8 cellular contexts compared by ENCODE assay signal in the genomic region with DNA sequence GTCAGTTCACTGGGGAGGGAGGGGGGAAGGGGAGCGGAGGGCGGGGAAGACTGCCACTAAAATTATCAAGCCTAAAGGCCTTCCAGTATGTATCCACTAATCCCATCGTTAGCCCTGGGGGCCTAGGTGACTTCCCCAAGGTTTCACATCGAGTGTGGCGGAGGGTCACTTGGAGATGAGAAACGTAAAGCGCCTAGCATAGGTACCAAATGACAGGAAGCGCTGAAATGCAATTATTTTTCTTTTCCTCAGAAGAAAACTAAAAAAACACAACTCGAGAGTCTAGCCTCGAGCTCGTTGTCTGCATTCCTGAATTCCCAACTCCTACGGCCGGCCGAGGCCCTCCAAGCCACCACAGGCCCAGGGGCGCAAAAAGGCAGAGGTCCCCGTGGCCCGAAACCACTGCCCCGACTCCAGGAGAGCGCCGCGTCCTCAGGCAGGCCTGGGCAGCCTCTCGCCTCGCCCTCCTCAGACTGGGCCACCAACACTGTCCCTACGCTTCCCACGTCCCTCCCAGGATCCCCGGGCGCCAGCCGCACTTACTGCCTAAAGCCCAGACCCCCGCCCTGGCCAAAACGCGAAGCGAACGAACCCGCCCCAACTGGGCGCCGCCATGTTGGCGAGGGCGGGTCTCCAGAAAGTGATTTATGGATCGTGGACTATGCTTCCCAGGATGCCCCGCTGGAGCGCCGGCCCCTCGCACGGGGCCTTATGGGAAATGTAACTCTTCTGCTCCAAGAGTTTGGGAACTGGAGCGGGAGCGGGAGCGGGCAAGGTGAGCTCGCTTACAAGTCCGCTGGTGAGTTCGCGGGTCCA. TPM values are rescaled to one million over a fixed set of nuclear protein-coding genes. Genes with fewer than 3 reads are reported as not detected.
DNase-seq lines count a peak whose midpoint lies in the region; ATAC-seq and TF ChIP-seq lines count a peak whose summit lies in the region.

A gene with protein sequence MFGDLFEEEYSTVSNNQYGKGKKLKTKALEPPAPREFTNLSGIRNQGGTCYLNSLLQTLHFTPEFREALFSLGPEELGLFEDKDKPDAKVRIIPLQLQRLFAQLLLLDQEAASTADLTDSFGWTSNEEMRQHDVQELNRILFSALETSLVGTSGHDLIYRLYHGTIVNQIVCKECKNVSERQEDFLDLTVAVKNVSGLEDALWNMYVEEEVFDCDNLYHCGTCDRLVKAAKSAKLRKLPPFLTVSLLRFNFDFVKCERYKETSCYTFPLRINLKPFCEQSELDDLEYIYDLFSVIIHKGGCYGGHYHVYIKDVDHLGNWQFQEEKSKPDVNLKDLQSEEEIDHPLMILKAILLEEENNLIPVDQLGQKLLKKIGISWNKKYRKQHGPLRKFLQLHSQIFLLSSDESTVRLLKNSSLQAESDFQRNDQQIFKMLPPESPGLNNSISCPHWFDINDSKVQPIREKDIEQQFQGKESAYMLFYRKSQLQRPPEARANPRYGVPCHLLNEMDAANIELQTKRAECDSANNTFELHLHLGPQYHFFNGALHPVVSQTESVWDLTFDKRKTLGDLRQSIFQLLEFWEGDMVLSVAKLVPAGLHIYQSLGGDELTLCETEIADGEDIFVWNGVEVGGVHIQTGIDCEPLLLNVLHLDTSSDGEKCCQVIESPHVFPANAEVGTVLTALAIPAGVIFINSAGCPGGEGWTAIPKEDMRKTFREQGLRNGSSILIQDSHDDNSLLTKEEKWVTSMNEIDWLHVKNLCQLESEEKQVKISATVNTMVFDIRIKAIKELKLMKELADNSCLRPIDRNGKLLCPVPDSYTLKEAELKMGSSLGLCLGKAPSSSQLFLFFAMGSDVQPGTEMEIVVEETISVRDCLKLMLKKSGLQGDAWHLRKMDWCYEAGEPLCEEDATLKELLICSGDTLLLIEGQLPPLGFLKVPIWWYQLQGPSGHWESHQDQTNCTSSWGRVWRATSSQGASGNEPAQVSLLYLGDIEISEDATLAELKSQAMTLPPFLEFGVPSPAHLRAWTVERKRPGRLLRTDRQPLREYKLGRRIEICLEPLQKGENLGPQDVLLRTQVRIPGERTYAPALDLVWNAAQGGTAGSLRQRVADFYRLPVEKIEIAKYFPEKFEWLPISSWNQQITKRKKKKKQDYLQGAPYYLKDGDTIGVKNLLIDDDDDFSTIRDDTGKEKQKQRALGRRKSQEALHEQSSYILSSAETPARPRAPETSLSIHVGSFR (minus strand): TSS at position 642 of the 816 bp plus-strand sequence. CDS start 1,228 bp downstream, outside the sequence.

- H3K9me3 Mint-ChIP-seq in natural killer cell: no peaks in the 10 kb centered on the region

- H3K4me3 ChIP-seq in KMS-11 (IDR thresholded peaks at IDR 0.05; ENCODE audit: insufficient read depth, low read depth, low read length) (peak within 1 kb of the TSS; percentile 92), fibroblast of the aortic adventitia (ENCODE audit: low read depth, low read length) (peak within 1 kb of the TSS; percentile 94)

- TF ChIP-seq CTCF in KMS-11 (conservative IDR thresholded peaks at IDR 0.05; ENCODE audit: low read depth, low read length) (no peak), fibroblast of the aortic adventitia (IDR thresholded peaks at IDR 0.05; ENCODE audit: insufficient read depth, low read length) (no peak), natural killer cell (IDR thresholded peaks at IDR 0.05) (no peak)

- no peaks in the 10 kb centered on the region for H3K79me2 ChIP-seq in KMS-11 (ENCODE audit: insufficient read depth, low read depth)

- no peaks in the 10 kb centered on the region for H3K36me3 Mint-ChIP-seq in natural killer cell

- intact Hi-C loops in natural killer cell (cut with micrococcal nuclease): no loop called here

- peaks cover 9 to 17% of the 10 kb centered on the region in 2 donors for H3K4me1 Mint-ChIP-seq in natural killer cell

- peak within 1 kb of the TSS; percentile 90 for H3K27ac ChIP-seq in KMS-11

- peak within 1 kb of the TSS; percentile 86 to 96 for H3K27ac Mint-ChIP-seq in natural killer cell

- H3K27me3 Mint-ChIP-seq in natural killer cell (ENCODE audit: low read depth in 2 of 2): peaks cover 14 to 18% of the 10 kb centered on the region in 2 donors

- peak within 1 kb of the TSS; percentile 66 for H3K4me2 ChIP-seq in KMS-11

- H3K36me3 ChIP-seq in KMS-11 (ENCODE audit: insufficient read depth): no peaks in the 10 kb centered on the region

- peak within 1 kb of the TSS; percentile 99 for H2AFZ ChIP-seq in KMS-11 (ENCODE audit: low read depth)

- H3K27me3 ChIP-seq in KMS-11 (ENCODE audit: insufficient read depth, low read depth): no peaks in the 10 kb centered on the region

- H3K4me3 Mint-ChIP-seq in natural killer cell: peak within 1 kb of the TSS; percentile 96

- DNase-seq in COR-L47 (lab: John Stamatoyannopoulos, UW) (peak; percentile 76), RPMI7951 (ENCODE audit: low read depth) (peak; percentile 90), fibroblast of the aortic adventitia (ENCODE audit: low read depth) (peak; percentile 93), natural killer cell (peak; percentile 33)
- peak; percentile 83 for DNase-seq in activated effector memory CD4-positive, alpha-beta T cell treated with anti-CD3 and anti-CD28 coated beads, Interleukin-2, amount 50 U/mL, for 16 hours
- peak; percentile 20 to 66 (median 34) for DNase-seq in stimulated activated naive CD4-positive, alpha-beta T cell (lab: John Stamatoyannopoulos, UW)

- no peaks in the 10 kb centered on the region for H4K20me1 ChIP-seq in KMS-11 (ENCODE audit: insufficient read depth)

- ATAC-seq in GM21528 (IDR thresholded peaks at IDR 0.05; ENCODE audit: low FRiP score, unreplicated experiment) (peak; percentile 80), natural killer cell (peak; percentile 80 to 81 (median 80))

- peak within 1 kb of the TSS; percentile 97 for H3K9ac ChIP-seq in KMS-11

- H3K4me1 ChIP-seq in KMS-11 (ENCODE audit: low read depth, poor library complexity, severe bottlenecking): peaks cover 7% of the 10 kb centered on the region

RNA-seq across cellular contexts. Expression of the gene that starts here (rescaled TPM):
- total RNA-seq in RPMI7951 (2014; rRNA removed; shearing (Covaris generic)): 26.0 and 30.8 TPM in 2 replicates
- total RNA-seq in fibroblast of the aortic adventitia (ENCODE audit: low replicate concordance): 40.2 and 75.5 TPM in 2 replicates
- 10 to 100 TPM; 17.4 to 20.6 (median 19.4) TPM for total RNA-seq in natural killer cell

Comparison
In these comparisons a context has a peak if more than half of its experiments do, and no peak if none do; other contexts are left out.
1. Peak in every context shown above with its lines: DNase-seq, ATAC-seq, H3K4me3 ChIP-seq and H3K27ac ChIP-seq.
2. DNase-seq: peak in every context shown above with its lines; median percentile 93 in fibroblast of the aortic adventitia; 90 in RPMI7951; 83 in activated effector memory CD4-positive, alpha-beta T cell treated with anti-CD3 and anti-CD28 coated beads, Interleukin-2, amount 50 U/mL, for 16 hours; 76 in COR-L47; 34 in stimulated activated naive CD4-positive, alpha-beta T cell; 33 in natural killer cell.